In the genomic region with DNA sequence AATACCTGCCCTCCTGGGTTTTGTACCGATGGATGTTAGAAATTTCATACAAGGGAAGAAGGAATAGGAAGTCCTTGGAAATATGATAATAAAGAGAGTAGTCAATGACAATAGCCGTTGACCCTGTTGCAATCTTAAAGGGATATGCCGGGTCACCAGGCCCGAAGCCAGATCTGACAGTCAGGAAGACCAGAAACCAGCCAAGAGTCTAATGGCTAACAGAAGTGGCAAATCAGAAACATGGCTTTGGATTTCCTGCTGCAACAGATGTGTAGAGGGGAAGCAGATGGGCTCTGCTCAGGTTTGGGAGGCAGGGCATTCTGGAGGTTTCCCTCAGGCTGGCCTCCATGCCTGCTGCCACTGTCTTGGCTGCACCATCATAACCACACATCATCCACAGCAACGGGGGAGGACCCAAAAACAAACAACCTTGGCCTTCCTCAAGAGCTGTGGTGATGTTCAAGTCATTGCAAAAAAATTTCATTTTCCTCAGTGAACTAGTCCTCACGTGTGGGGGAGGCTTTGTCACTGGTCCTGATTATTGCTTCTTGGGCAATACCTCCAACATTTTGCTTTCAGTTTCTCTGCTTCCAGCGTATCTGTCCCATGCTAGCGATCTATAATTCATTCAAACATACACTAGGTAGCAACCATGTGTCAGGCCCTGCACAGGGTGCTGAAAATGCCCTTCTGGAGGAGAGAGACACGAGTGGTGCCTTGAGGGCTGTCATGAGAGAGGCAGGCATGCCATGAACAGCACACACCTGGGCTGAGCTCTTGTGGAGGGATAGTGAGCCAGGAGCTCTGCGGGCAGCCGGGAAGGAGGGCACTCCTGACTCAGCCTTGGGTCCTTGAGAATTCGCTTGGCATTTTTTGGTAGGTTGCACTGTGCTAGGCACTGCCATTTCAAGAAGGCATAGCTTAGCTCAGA, we compare ENCODE assay signal across 8 cellular contexts. TPM values are rescaled to one million over a fixed set of nuclear protein-coding genes. Genes with fewer than 3 reads are reported as not detected.
DNase-seq lines count a peak whose midpoint lies in the region; ATAC-seq and TF ChIP-seq lines count a peak whose summit lies in the region.

No MANE protein-coding gene starts in this region.

- H3K36me3 ChIP-seq in PC-3 (ENCODE audit: low read depth, low read length) (no peaks in the 10 kb centered on the region), ovary (no peaks in the 10 kb centered on the region)

- no peak for TF ChIP-seq POLR2A in ovary (IDR thresholded peaks at IDR 0.05)

- H3F3A ChIP-seq in PC-3 (ENCODE audit: low read length, unreplicated experiment), result no peaks in the 10 kb centered on the region

- no peak overlapping the region for H3K4me3 ChIP-seq in PC-3 (ENCODE audit: low read length)
- H3K4me3 ChIP-seq in fibroblast of pulmonary artery (replicated peaks; ENCODE audit: low read depth, low read length), result no peak overlapping the region
- no peak overlapping the region for H3K4me3 ChIP-seq in ovary

- H3K27ac ChIP-seq in PC-3 (ENCODE audit: low read length) (no peak overlapping the region), ovary (no peak overlapping the region)

- CTCF ChIA-PET in PC-3 (lab: Charles Lee), result no interaction called here

- no peaks in the 10 kb centered on the region for H4K20me1 ChIP-seq in PC-3 (ENCODE audit: low read length)

- H2AFZ ChIP-seq in PC-3 (ENCODE audit: low read length), result no peak overlapping the region

- no peak for TF ChIP-seq CTCF in PC-3 (conservative IDR thresholded peaks at IDR 0.05; ENCODE audit: low read depth, low read length)
- no peak for TF ChIP-seq CTCF in fibroblast of pulmonary artery (IDR thresholded peaks at IDR 0.05; ENCODE audit: low read length, missing control alignments)
- TF ChIP-seq CTCF in ovary (IDR thresholded peaks at IDR 0.05), result no peak

- intact Hi-C loops in PC-3 (cut with micrococcal nuclease), result no loop called here
- intact Hi-C loops in ovary (cut with DNase I), result loop anchor here in 2 of 4 donors (10.0 kb wide), 1 partner anchor 49 kb away; a partner anchor contains a TSS

- H3K9me2 ChIP-seq in PC-3 (replicated peaks; ENCODE audit: low read length), result no peaks in the 10 kb centered on the region

- H3K4me1 ChIP-seq in PC-3 (ENCODE audit: insufficient read depth, low read length) (peaks cover 50% of the 10 kb centered on the region), ovary (ENCODE audit: insufficient read depth) (peaks cover 24% of the 10 kb centered on the region)

- WGBS in ovary, 3 donors, result 49 to 52% (median 52%) methylated on average over 12 of the region's 12 CpGs

- no peak overlapping the region for H3K4me2 ChIP-seq in PC-3 (ENCODE audit: low read length)

- no peak overlapping the region for H3K9ac ChIP-seq in PC-3 (ENCODE audit: low read length)

- DNase-seq in CD1c-positive myeloid dendritic cell (ENCODE audit: extremely low spot score), result peak; percentile 9
- DNase-seq in PC-3, result peak; percentile 55
- DNase-seq in fibroblast of pulmonary artery (ENCODE audit: low read depth), result peak; percentile 88
- peak in 3 of 5 donors; percentile 15 to 38 (median 33) for DNase-seq in ovary
- no peak for DNase-seq in NCI-H2081 treated with DMSO at 0.1 percent for 48 hours (lab: John Stamatoyannopoulos, UW)
- no peak for DNase-seq in stimulated activated CD4-positive, alpha-beta T cell treated with anti-CD3 and anti-CD28 coated beads, Interleukin-2, amount 100 ng/mL, for 24 hours

- H3K9me3 ChIP-seq in PC-3 (ENCODE audit: low read length), result no peaks in the 10 kb centered on the region
- H3K9me3 ChIP-seq in ovary, result no peaks in the 10 kb centered on the region

- ATAC-seq in PC-3 (no peak), GM19023 (IDR thresholded peaks at IDR 0.05; ENCODE audit: unreplicated experiment) (no peak), GM21367 (IDR thresholded peaks at IDR 0.05; ENCODE audit: unreplicated experiment) (no peak)

- POLR2A ChIA-PET in PC-3 (lab: Charles Lee; ENCODE audit: unreplicated experiment), result no interaction called here

- no peak for TF ChIP-seq EP300 in ovary (IDR thresholded peaks at IDR 0.05)

- no peaks in the 10 kb centered on the region for H3K79me2 ChIP-seq in PC-3 (ENCODE audit: low read length)

- BruUV-seq in PC-3 (replicated peaks; lab: Mats Ljungman, UMichigan), result no TSS peak

- no peaks in the 10 kb centered on the region for H3K27me3 ChIP-seq in PC-3 (ENCODE audit: low read length)
- no peaks in the 10 kb centered on the region for H3K27me3 ChIP-seq in ovary

RNA-seq across cellular contexts. Expression of a gene that starts 48.2 kb away (rescaled TPM):
- total RNA-seq in PC-3 (2014; rRNA removed) (12.1 and 16.0 TPM in 2 replicates), ovary (10 to 100 TPM; 10.5 to 22.0 (median 15.5) TPM)
- 10 to 100 TPM in 1 of 2 donors, 1 to 10 TPM in 1; 6.8 to 17.0 TPM for polyA plus RNA-seq in ovary

Comparison
In these comparisons a context has a peak if more than half of its experiments do, and no peak if none do; other contexts are left out.
1. DNase-seq: peak in CD1c-positive myeloid dendritic cell (single experiment), PC-3 (single experiment), fibroblast of pulmonary artery (single experiment) and ovary (3 of 5); none in NCI-H2081 treated with DMSO at 0.1 percent for 48 hours (single experiment) and stimulated activated CD4-positive, alpha-beta T cell treated with anti-CD3 and anti-CD28 coated beads, Interleukin-2, amount 100 ng/mL, for 24 hours (0 of 2).